15 cellular contexts compared by ENCODE assay signal in the genomic region with DNA sequence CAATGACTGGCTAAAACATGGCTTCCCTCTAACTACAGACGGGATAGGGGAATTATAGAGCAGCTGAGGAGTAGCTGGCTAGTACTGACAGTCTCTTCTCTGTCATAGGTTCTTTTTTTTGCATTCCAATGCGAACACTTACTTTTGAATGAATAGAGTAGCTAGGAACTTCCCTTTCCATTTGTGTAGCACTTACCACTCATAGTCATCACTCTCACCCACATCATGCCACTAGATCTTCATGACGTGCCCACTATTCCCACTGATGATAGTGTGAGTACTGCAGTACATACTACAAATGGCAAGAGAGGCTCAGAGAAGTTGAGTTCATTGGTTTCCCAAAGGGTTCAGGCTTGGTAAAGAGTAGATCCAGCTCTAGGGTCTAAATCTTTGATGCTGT.
DNase-seq lines count a peak whose midpoint lies in the region; ATAC-seq, FAIRE-seq and TF ChIP-seq lines count a peak whose summit lies in the region.
"Had no signal": no experiment of that assay in that cellular context is flagged by ENCODE, and none has a peak within 500 bp of the region (broad histone marks: within the 10 kb centered on the region; RNA-seq: fewer than 3 reads in every experiment).

No MANE protein-coding gene starts in this region.

- POLR2A ChIA-PET in T-cell (lab: Charles Lee), result no interaction called here
- POLR2A ChIA-PET in H1 (lab: Charles Lee; ENCODE audit: partially characterized antibody), result interaction anchor here (0.9 to 1.2 kb wide), 2 partner anchors 17 to 49 kb away, joined by 3 read pairs; no protein-coding TSS in a partner anchor

- H2AFZ ChIP-seq in H1 (ENCODE audit: low read length), result no peak overlapping the region

- FAIRE-seq in H1 (lab: Jason Lieb, UNC), result no peak
- FAIRE-seq: astrocyte, RCC 7860 had no signal

- H2BK120ac ChIP-seq in H1 (replicated peaks; ENCODE audit: low read depth, low read length) (no peak overlapping the region), mesendoderm (ENCODE audit: low read depth, low read length) (no peak overlapping the region)

- peaks cover 56 to 60% (median 60%) of the 10 kb centered on the region in 3 donors for H3K4me1 Mint-ChIP-seq in T-cell
- peaks cover 63% of the 10 kb centered on the region for H3K4me1 Mint-ChIP-seq in stimulated activated naive CD8-positive, alpha-beta T cell treated with anti-CD3 and anti-CD28 coated beads, Interleukin-15, Interleukin-2, amounts not matched to agents 100 ng/mL and 50 ng/mL, for 24 hours (ENCODE audit: low read depth)

- H4K20me1 ChIP-seq in H1 (replicated peaks in 1 of 2; ENCODE audit: control insufficient read depth in 1 of 2, insufficient read depth in 2 of 2, low read length in 2 of 2), result no peaks in the 10 kb centered on the region

- H3K27me3 Mint-ChIP-seq in T-cell, result no peaks in the 10 kb centered on the region
- H3K27me3 Mint-ChIP-seq in stimulated activated naive CD8-positive, alpha-beta T cell treated with anti-CD3 and anti-CD28 coated beads, Interleukin-15, Interleukin-2, amounts not matched to agents 100 ng/mL and 50 ng/mL, for 24 hours, result no peaks in the 10 kb centered on the region

- H3K4me3 ChIP-seq in H1 (ENCODE audit: extremely low read depth in 1 of 4, insufficient read depth in 2 of 4, low read depth in 3 of 4, low read length in 4 of 4) (no peak overlapping the region), mesendoderm (ENCODE audit: low read length) (no peak overlapping the region)
- H3K4me3 ChIP-seq: lower lobe of right lung had no signal

- H2BK15ac ChIP-seq in H1 (ENCODE audit: low read length) (no peak overlapping the region; the same call in 1 of the 2 replicates), mesendoderm (replicated peaks; ENCODE audit: low read depth) (no peak overlapping the region)

- no peak overlapping the region for H3K9ac ChIP-seq in H1 (replicated peaks in 1 of 4; ENCODE audit: extremely low read depth in 1 of 4, low read depth in 3 of 4, low read length in 3 of 4)
- H3K9ac ChIP-seq in mesendoderm (ENCODE audit: low read length), result no peak overlapping the region

- no peak overlapping the region for H3K27ac ChIP-seq in H1 (ENCODE audit: low read depth, low read length)
- H3K27ac ChIP-seq in mesendoderm (ENCODE audit: low read depth, low read length), result no peak overlapping the region

- no peak for TF ChIP-seq RAD21 in H1 (IDR thresholded peaks at IDR 0.05 in 1 of 2, conservative IDR thresholded peaks at IDR 0.05 in 1 of 2; ENCODE audit: low read depth in 2 of 2, low read length in 2 of 2)

- H3K4ac ChIP-seq in H1 (replicated peaks; ENCODE audit: insufficient read length, low read depth, low read length), result no peak overlapping the region
- no peak overlapping the region for H3K4ac ChIP-seq in mesendoderm (ENCODE audit: low read depth, low read length)

- H2BK5ac ChIP-seq in H1 (ENCODE audit: low read depth, low read length) (no peak overlapping the region), mesendoderm (ENCODE audit: low read length) (no peak overlapping the region)

- H3K79me1 ChIP-seq in H1 (ENCODE audit: low read depth, low read length) (no peaks in the 10 kb centered on the region), mesendoderm (ENCODE audit: low read length) (no peaks in the 10 kb centered on the region)

- no peaks in the 10 kb centered on the region for H3K9me3 ChIP-seq in H1 (ENCODE audit: insufficient read depth in 2 of 2, low read depth in 1 of 2, low read length in 1 of 2)
- H3K9me3 ChIP-seq: lower lobe of right lung had no signal

- 0 out of 2 replicates have a peak overlapping the region, but pooled peaks have one; percentile 3 for H2BK12ac ChIP-seq in H1 (ENCODE audit: low read depth, low read length)

- H3K4me1 ChIP-seq in H1 (replicated peaks in 1 of 4; ENCODE audit: control insufficient read depth in 3 of 4, insufficient read depth in 4 of 4, low read length in 3 of 4), result peaks cover 3 to 8% (median 6%) of the 10 kb centered on the region in 4 experiments
- peaks cover 9% of the 10 kb centered on the region for H3K4me1 ChIP-seq in mesendoderm (ENCODE audit: control insufficient read depth, low read depth, low read length)

- H4K8ac ChIP-seq in H1 (ENCODE audit: extremely low read depth, insufficient read depth, low read length) (no peak overlapping the region), mesendoderm (ENCODE audit: low read depth, low read length) (no peak overlapping the region)

- no peak overlapping the region for H2AK5ac ChIP-seq in H1 (ENCODE audit: low read depth, low read length)
- no peak overlapping the region for H2AK5ac ChIP-seq in mesendoderm (ENCODE audit: low read length)

- peak; percentile 40 for DNase-seq in activated CD8-positive, alpha-beta memory T cell treated with anti-CD3 and anti-CD28 coated beads, Interleukin-2, amount 50 U/mL, for 48 hours
- no peak for DNase-seq in activated CD8-positive, alpha-beta memory T cell treated with anti-CD3 and anti-CD28 coated beads for 24 hours
- DNase-seq in T-cell, result no peak
- DNase-seq in H1 (ENCODE audit: low read depth in 1 of 2, low spot score in 2 of 2), result no peak
- DNase-seq in mesendoderm, result no peak
- DNase-seq in NCI-H2107 treated with DMSO at 0.1 percent for 48 hours (lab: John Stamatoyannopoulos, UW; ENCODE audit: unreplicated experiment), result no peak
- DNase-seq: DMS153, lower lobe of right lung, NCI-H1105, NCI-H510A, T1000 had no signal

- H3K36me3 ChIP-seq in H1 (ENCODE audit: control insufficient read depth in 2 of 4, insufficient read depth in 4 of 4, low read length in 3 of 4) (no peaks in the 10 kb centered on the region), mesendoderm (ENCODE audit: control insufficient read depth, insufficient read depth, low read length) (no peaks in the 10 kb centered on the region)

- no peak overlapping the region for H3K4me3 Mint-ChIP-seq in T-cell
- no peak overlapping the region for H3K4me3 Mint-ChIP-seq in stimulated activated naive CD8-positive, alpha-beta T cell treated with anti-CD3 and anti-CD28 coated beads, Interleukin-15, Interleukin-2, amounts not matched to agents 100 ng/mL and 50 ng/mL, for 24 hours

- H2BK20ac ChIP-seq in H1 (ENCODE audit: low read length), result no peak overlapping the region

- 91% methylated on average over 3 of the region's 3 CpGs; no CpG with 5 or more reads in 1 of the 2 experiments for WGBS in H1 (ENCODE audit: extremely low coverage in 1 of 2, insufficient coverage in 1 of 2, insufficient read length in 1 of 2, insufficient replicate concordance in 2 of 2, low coverage in 1 of 2, low lambda C conversion rate in 2 of 2, missing lambda C conversion rate in 1 of 2), 2 experiments
- no CpG with 5 or more reads among the region's 3 CpGs for WGBS in mesendoderm (ENCODE audit: extremely low coverage, insufficient coverage, low lambda C conversion rate)

- H3K23me2 ChIP-seq in H1 (ENCODE audit: low read depth, low read length), result no peaks in the 10 kb centered on the region

- no peak overlapping the region for H3K14ac ChIP-seq in H1 (ENCODE audit: insufficient read length)

- no peak overlapping the region for H3K56ac ChIP-seq in H1 (replicated peaks; ENCODE audit: insufficient read length, low read depth, low read length)
- no peak overlapping the region for H3K56ac ChIP-seq in mesendoderm (ENCODE audit: low read length)

- H3K9me3 Mint-ChIP-seq in T-cell, result no peaks in the 10 kb centered on the region
- H3K9me3 Mint-ChIP-seq in stimulated activated naive CD8-positive, alpha-beta T cell treated with anti-CD3 and anti-CD28 coated beads, Interleukin-15, Interleukin-2, amounts not matched to agents 100 ng/mL and 50 ng/mL, for 24 hours, result no peaks in the 10 kb centered on the region

- H3K79me2 ChIP-seq in H1 (ENCODE audit: control insufficient read depth in 1 of 2, insufficient read depth in 2 of 2, low read length in 2 of 2), result no peaks in the 10 kb centered on the region
- no peaks in the 10 kb centered on the region for H3K79me2 ChIP-seq in mesendoderm (ENCODE audit: control insufficient read depth, insufficient read depth, low read length)

- no peak for TF ChIP-seq EP300 in H1 (IDR thresholded peaks at IDR 0.05; ENCODE audit: borderline replicate concordance in 1 of 2, low read depth in 2 of 2, low read length in 2 of 2)

- peak overlapping the region; percentile 89 to 91 for H3K27ac Mint-ChIP-seq in T-cell
- peak overlapping the region; percentile 96 for H3K27ac Mint-ChIP-seq in stimulated activated naive CD8-positive, alpha-beta T cell treated with anti-CD3 and anti-CD28 coated beads, Interleukin-15, Interleukin-2, amounts not matched to agents 100 ng/mL and 50 ng/mL, for 24 hours

- no peak overlapping the region for H4K5ac ChIP-seq in H1 (ENCODE audit: insufficient read length, low read depth, low read length)
- no peak overlapping the region for H4K5ac ChIP-seq in mesendoderm (ENCODE audit: low read length)

- H3K18ac ChIP-seq in H1 (ENCODE audit: extremely low read depth, low read length) (no peak overlapping the region), mesendoderm (ENCODE audit: low read length) (no peak overlapping the region)

- H3K4me2 ChIP-seq in H1 (ENCODE audit: insufficient read depth in 1 of 2, low read depth in 2 of 2, low read length in 2 of 2) (no peak overlapping the region), mesendoderm (ENCODE audit: low read length) (no peak overlapping the region)

- no peaks in the 10 kb centered on the region; a peak in 1 of 7 replicates for H3K27me3 ChIP-seq in H1 (replicated peaks in 1 of 4; ENCODE audit: control insufficient read depth in 3 of 4, extremely low read depth in 1 of 4, insufficient read depth in 3 of 4, low read length in 3 of 4)
- H3K27me3 ChIP-seq in mesendoderm (ENCODE audit: insufficient read depth, low read length, poor library complexity), result no peaks in the 10 kb centered on the region

- H3K23ac ChIP-seq in H1 (ENCODE audit: insufficient read length) (no peak overlapping the region), mesendoderm (ENCODE audit: low read length) (no peak overlapping the region)

- CTCF ChIA-PET in T-cell (lab: Charles Lee), result interaction anchor here (0.5 to 0.8 kb wide), 2 partner anchors 606 to 1750 kb away, joined by 4 to 5 read pairs; no protein-coding TSS in a partner anchor
- CTCF ChIA-PET in H1 (lab: Charles Lee; ENCODE audit: partially characterized antibody), result interaction anchor here (1.1 to 2.0 kb wide), 3 partner anchors 9 to 17 kb away, joined by 3 to 6 read pairs (median 4); no protein-coding TSS in a partner anchor

- H3K36me3 Mint-ChIP-seq in T-cell, result peaks cover 56% of the 10 kb centered on the region
- peaks cover 64% of the 10 kb centered on the region for H3K36me3 Mint-ChIP-seq in stimulated activated naive CD8-positive, alpha-beta T cell treated with anti-CD3 and anti-CD28 coated beads, Interleukin-15, Interleukin-2, amounts not matched to agents 100 ng/mL and 50 ng/mL, for 24 hours (ENCODE audit: low read depth)

- TF ChIP-seq CTCF in H1 (IDR thresholded peaks at IDR 0.05; ENCODE audit: control extremely low read depth in 1 of 3, insufficient read depth in 1 of 3, low read depth in 1 of 3, low read length in 3 of 3), result no peak

- H4K91ac ChIP-seq in H1 (replicated peaks; ENCODE audit: insufficient read length, low read length), result no peak overlapping the region

- ATAC-seq in T-cell (replicated peaks in 1 of 4) (no peak), SK-N-SH treated with all-trans-retinoic acid at 6 μM for 48 hours (no peak)
- ATAC-seq: lower lobe of right lung had no signal

- TF ChIP-seq POLR2A in H1 (IDR thresholded peaks at IDR 0.05; ENCODE audit: control extremely low read depth in 1 of 2, low read depth in 2 of 2, low read length in 2 of 2), result no peak

TF ChIP-seq in SK-N-SH treated with all-trans-retinoic acid at 6 μM for 48 hours, 23 proteins besides CTCF, POLR2A, EP300 and RAD21 (continues in another document):
- no peak for TF ChIP-seq ZFP30 (CRISPR knock-in tag; IDR thresholded peaks at IDR 0.05)
- TF ChIP-seq ESRRG (CRISPR knock-in tag; IDR thresholded peaks at IDR 0.05), result no peak
